13 cellular contexts compared by ENCODE assay signal in the genomic region with DNA sequence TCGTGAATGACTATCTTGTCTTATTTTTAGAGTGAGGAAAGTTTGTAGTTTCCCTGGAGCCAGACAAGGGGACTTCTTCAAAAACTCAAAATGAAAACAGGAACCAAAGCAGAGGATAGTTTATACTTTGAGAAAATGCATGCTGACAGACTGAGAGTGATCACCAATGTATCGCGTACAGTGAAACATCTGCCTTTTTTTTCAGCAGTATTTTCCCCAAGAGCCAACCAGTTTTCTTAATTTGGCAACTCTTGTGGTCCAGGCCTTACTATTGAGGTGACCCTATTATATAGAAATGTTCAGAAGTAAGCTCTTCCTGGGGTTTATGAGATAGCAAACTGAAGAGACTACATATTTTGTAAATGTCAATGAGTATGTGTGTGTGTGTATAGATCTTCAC.
DNase-seq lines count a peak whose midpoint lies in the region; ATAC-seq and TF ChIP-seq lines count a peak whose summit lies in the region.
"Had no signal": no experiment of that assay in that cellular context is flagged by ENCODE, and none has a peak within 500 bp of the region (broad histone marks: within the 10 kb centered on the region; RNA-seq: fewer than 3 reads in every experiment).

No MANE protein-coding gene starts in this region.

- no peaks in the 10 kb centered on the region for H3K79me2 ChIP-seq in H9 (ENCODE audit: insufficient read depth, low read length)

- DNase-seq in medulla oblongata (ENCODE audit: extremely low spot score) (peak; percentile 62), HK-2 (ENCODE audit: unreplicated experiment) (no peak), H9 (no peak)
- no peak for DNase-seq in CD8-positive, alpha-beta memory T cell
- no peak for DNase-seq in stimulated activated effector memory CD8-positive, alpha-beta T cell treated with anti-CD3 and anti-CD28 coated beads, Interleukin-12 subunit alpha, Interleukin-12 subunit beta, amount 100 ng/mL, for 72 hours (ENCODE audit: low spot score in 2 of 2)
- DNase-seq: activated T-cell treated with anti-CD3 and anti-CD28 coated beads, Interleukin-2, amount 50 U/mL, for 48 hours; NCI-H1436 treated with DMSO at 0.1 percent for 48 hours; T-helper 1 cell had no signal

- no peak overlapping the region for H3K4me3 Mint-ChIP-seq in CD8-positive, alpha-beta memory T cell
- H3K4me3 Mint-ChIP-seq in stimulated activated effector memory CD8-positive, alpha-beta T cell treated with anti-CD3 and anti-CD28 coated beads, Interleukin-12 subunit alpha, Interleukin-12 subunit beta, amount 100 ng/mL, for 72 hours = no peak overlapping the region
- H3K4me3 Mint-ChIP-seq in H9 = no peak overlapping the region
- H3K4me3 Mint-ChIP-seq: mesothelial cell of epicardium had no signal

- no peak overlapping the region for H3K14ac ChIP-seq in H9 (ENCODE audit: insufficient read depth, low read length)

- POLR2A ChIA-PET in CD8-positive, alpha-beta memory T cell (lab: Charles Lee) = no interaction called here

- H3T11ph ChIP-seq in H9 (ENCODE audit: low read length) = no peak overlapping the region

- H3K36me3 Mint-ChIP-seq in CD8-positive, alpha-beta memory T cell = no peaks in the 10 kb centered on the region
- no peaks in the 10 kb centered on the region for H3K36me3 Mint-ChIP-seq in stimulated activated effector memory CD8-positive, alpha-beta T cell treated with anti-CD3 and anti-CD28 coated beads, Interleukin-12 subunit alpha, Interleukin-12 subunit beta, amount 100 ng/mL, for 72 hours
- no peaks in the 10 kb centered on the region for H3K36me3 Mint-ChIP-seq in H9 (ENCODE audit: insufficient read depth in 1 of 3, low read depth in 3 of 3)
- H3K36me3 Mint-ChIP-seq: mesothelial cell of epicardium had no signal

- no peaks in the 10 kb centered on the region for H3K27me3 ChIP-seq in CD8-positive, alpha-beta memory T cell (ENCODE audit: insufficient read depth, low read length, poor library complexity, severe bottlenecking)
- H3K27me3 ChIP-seq in H9 (ENCODE audit: insufficient read depth, low read length) = no peaks in the 10 kb centered on the region

- no peak overlapping the region for H3K27ac ChIP-seq in CD8-positive, alpha-beta memory T cell (ENCODE audit: low read depth, low read length)
- no peak overlapping the region for H3K27ac ChIP-seq in H9 (ENCODE audit: insufficient read length, low read depth, low read length)
- H3K27ac ChIP-seq: HL-60 had no signal

- WGBS in H9 (ENCODE audit: extremely low coverage, insufficient read length, low lambda C conversion rate) = no CpG with 5 or more reads among the region's 3 CpGs

- no peak overlapping the region for H3K27ac Mint-ChIP-seq in CD8-positive, alpha-beta memory T cell
- H3K27ac Mint-ChIP-seq in stimulated activated effector memory CD8-positive, alpha-beta T cell treated with anti-CD3 and anti-CD28 coated beads, Interleukin-12 subunit alpha, Interleukin-12 subunit beta, amount 100 ng/mL, for 72 hours = no peak overlapping the region
- 0 out of 7 replicates have a peak overlapping the region, but pooled peaks of 1 of the 3 experiments have one; percentile 26 for H3K27ac Mint-ChIP-seq in H9
- H3K27ac Mint-ChIP-seq: mesothelial cell of epicardium had no signal

- H3K36me3 ChIP-seq in CD8-positive, alpha-beta memory T cell (ENCODE audit: insufficient read depth, low read length) = no peaks in the 10 kb centered on the region

- peak; percentile 75 for ATAC-seq in GM18867 (IDR thresholded peaks at IDR 0.05; ENCODE audit: unreplicated experiment)
- peak; percentile 73 for ATAC-seq in GM21619 (IDR thresholded peaks at IDR 0.05; ENCODE audit: unreplicated experiment)
- ATAC-seq in HG03175 (IDR thresholded peaks at IDR 0.05; ENCODE audit: unreplicated experiment) = peak; percentile 65
- no peak for ATAC-seq in stimulated activated effector memory CD8-positive, alpha-beta T cell treated with anti-CD3 and anti-CD28 coated beads, Interleukin-12 subunit alpha, Interleukin-12 subunit beta, amount 100 ng/mL, for 72 hours

- H2AFZ ChIP-seq in H9 (ENCODE audit: low read length) = no peak overlapping the region

- no peaks in the 10 kb centered on the region for H3K9me3 Mint-ChIP-seq in CD8-positive, alpha-beta memory T cell
- H3K9me3 Mint-ChIP-seq in stimulated activated effector memory CD8-positive, alpha-beta T cell treated with anti-CD3 and anti-CD28 coated beads, Interleukin-12 subunit alpha, Interleukin-12 subunit beta, amount 100 ng/mL, for 72 hours = no peaks in the 10 kb centered on the region
- H3K9me3 Mint-ChIP-seq in H9 = no peaks in the 10 kb centered on the region
- H3K9me3 Mint-ChIP-seq: mesothelial cell of epicardium had no signal

- H4K5ac ChIP-seq in H9 (ENCODE audit: insufficient read length, low read depth, low read length) = no peak overlapping the region

- no peaks in the 10 kb centered on the region for H3K79me1 ChIP-seq in H9 (ENCODE audit: insufficient read depth, low read depth, low read length, poor library complexity, severe bottlenecking)

- no peak overlapping the region for H2AK5ac ChIP-seq in H9 (ENCODE audit: insufficient read length, low read length)

- H4K8ac ChIP-seq in H9 (replicated peaks; ENCODE audit: insufficient read length, low read depth, low read length) = no peak overlapping the region

- no peak overlapping the region for H4K91ac ChIP-seq in H9 (ENCODE audit: insufficient read length, low read depth, low read length)

- CTCF ChIA-PET in CD8-positive, alpha-beta memory T cell (lab: Charles Lee) = no interaction called here

- no peaks in the 10 kb centered on the region for H3K27me3 Mint-ChIP-seq in CD8-positive, alpha-beta memory T cell
- H3K27me3 Mint-ChIP-seq in H9 (ENCODE audit: low read depth) = no peaks in the 10 kb centered on the region

- H3K4me3 ChIP-seq in CD8-positive, alpha-beta memory T cell (ENCODE audit: low read length) = no peak overlapping the region

- H2BK12ac ChIP-seq in H9 (ENCODE audit: insufficient read length, low read depth, low read length) = no peak overlapping the region

- no peaks in the 10 kb centered on the region for H3K4me1 ChIP-seq in CD8-positive, alpha-beta memory T cell (ENCODE audit: insufficient read depth, low read length)
- no peaks in the 10 kb centered on the region for H3K4me1 ChIP-seq in H9 (ENCODE audit: insufficient read depth, low read length)

- no peak overlapping the region for H3K56ac ChIP-seq in H9 (ENCODE audit: insufficient read length, low read depth, low read length)

- H2BK15ac ChIP-seq in H9 (ENCODE audit: low read depth, low read length) = no peak overlapping the region

- no peaks in the 10 kb centered on the region for H3K9me3 ChIP-seq in CD8-positive, alpha-beta memory T cell (ENCODE audit: low read length)
- no peaks in the 10 kb centered on the region for H3K9me3 ChIP-seq in H9 (ENCODE audit: control insufficient read depth, low read depth, low read length)

- no peak overlapping the region for H2BK20ac ChIP-seq in H9 (ENCODE audit: low read depth, low read length, poor library complexity, severe bottlenecking)

- no peaks in the 10 kb centered on the region for H3K23me2 ChIP-seq in H9 (ENCODE audit: insufficient read length, low read depth, low read length, poor library complexity, severe bottlenecking)

- H3K4ac ChIP-seq in H9 (ENCODE audit: low read depth, low read length) = no peak overlapping the region

- H3K18ac ChIP-seq in H9 (ENCODE audit: insufficient read length, low read depth, low read length) = no peak overlapping the region

- no peak overlapping the region for H2BK120ac ChIP-seq in H9 (ENCODE audit: low read depth, low read length, poor library complexity, severe bottlenecking)

- no peak overlapping the region for H3K4me2 ChIP-seq in H9 (ENCODE audit: insufficient read depth, insufficient read length, low read length)

- TF ChIP-seq CTCF in H9 (conservative IDR thresholded peaks at IDR 0.05) = no peak

- no peak overlapping the region for H3K23ac ChIP-seq in H9 (ENCODE audit: insufficient read length, low read depth, low read length)

- H3K4me1 Mint-ChIP-seq in CD8-positive, alpha-beta memory T cell = peaks cover 0 to 8% (median 5%) of the 10 kb centered on the region in 3 donors
- H3K4me1 Mint-ChIP-seq in stimulated activated effector memory CD8-positive, alpha-beta T cell treated with anti-CD3 and anti-CD28 coated beads, Interleukin-12 subunit alpha, Interleukin-12 subunit beta, amount 100 ng/mL, for 72 hours = no peaks in the 10 kb centered on the region
- peaks cover 0 to 2% of the 10 kb centered on the region in 2 experiments; a peak in 1 of 4 replicates for H3K4me1 Mint-ChIP-seq in H9

- no peak overlapping the region for H2BK5ac ChIP-seq in H9 (ENCODE audit: insufficient read length, low read length)

- H4K20me1 ChIP-seq in H9 (ENCODE audit: control insufficient read depth, insufficient read depth, insufficient read length) = no peaks in the 10 kb centered on the region

- no peak overlapping the region for H3K9ac ChIP-seq in H9 (ENCODE audit: extremely low read depth, insufficient read length, low read length)
